Comparison of ENCODE assay signal across 10 cellular contexts in the genomic region with DNA sequence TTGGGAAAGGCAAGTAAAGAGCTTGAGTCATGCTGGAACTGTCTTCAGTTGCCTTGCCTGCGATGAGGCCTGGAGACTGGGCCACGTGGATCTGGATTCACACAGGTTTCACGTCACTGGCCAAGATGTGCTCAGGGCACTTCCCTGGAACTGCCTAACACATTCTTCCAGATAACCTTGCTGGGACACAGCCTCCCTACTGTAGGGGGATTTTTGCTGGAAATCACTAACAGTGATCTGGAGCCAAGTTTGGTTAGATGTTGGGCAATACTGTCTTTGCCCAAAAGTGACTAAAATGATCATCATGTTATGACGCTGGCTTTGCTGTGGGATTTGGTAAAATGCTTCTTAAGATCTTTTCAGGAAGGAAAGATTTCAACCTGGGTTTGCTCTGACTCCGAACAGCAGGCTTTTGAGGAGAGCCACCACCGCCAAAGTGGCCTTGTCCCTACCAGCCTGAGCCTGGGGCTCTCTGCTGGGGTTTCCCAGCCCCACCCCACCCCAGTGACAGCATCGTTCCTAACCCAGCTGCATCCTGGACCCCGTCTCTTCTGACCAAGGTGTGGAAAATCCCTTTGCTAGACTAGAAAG. TPM values are rescaled to one million over a fixed set of nuclear protein-coding genes. Genes with fewer than 3 reads are reported as not detected.
A peak's percentile ranks its signal among the peaks of the same experiment; 100 is the strongest.
DNase-seq lines count a peak whose midpoint lies in the region; ATAC-seq and TF ChIP-seq lines count a peak whose summit lies in the region.
"Had no signal": no experiment of that assay in that cellular context is flagged by ENCODE, and none has a peak within 500 bp of the region (broad histone marks: within the 10 kb centered on the region; RNA-seq: fewer than 3 reads in every experiment).

No MANE protein-coding gene starts in this region.

- H3K4me1 ChIP-seq in heart left ventricle: peaks cover 0 to 43% (median 21%) of the 10 kb centered on the region in 12 donors
- no peaks in the 10 kb centered on the region for H3K4me1 ChIP-seq in hepatocyte (ENCODE audit: insufficient read depth)

- intact Hi-C loops in heart left ventricle (cut with DNase I): loop anchor here in 1 of 10 donors (2.0 kb wide), 1 partner anchor 18 kb away; no protein-coding TSS in a partner anchor

- ATAC-seq in heart left ventricle: peak in 3 of 4 donors; percentile 31 to 56 (median 37)
- ATAC-seq in stimulated activated naive CD8-positive, alpha-beta T cell treated with anti-CD3 and anti-CD28 coated beads, Interleukin-15, Interleukin-2, amounts not matched to agents 100 U/mL and 50 U/mL, for 24 hours: peak; percentile 14

- 74 to 83% (median 79%) methylated on average over 8 of the region's 8 CpGs for WGBS in heart left ventricle, 4 donors
- WGBS in hepatocyte (ENCODE audit: low lambda C conversion rate, missing lambda C conversion rate): 87% methylated on average over 7 of the region's 8 CpGs

- no peaks in the 10 kb centered on the region for H4K20me1 ChIP-seq in hepatocyte (ENCODE audit: insufficient read depth, poor library complexity, severe bottlenecking)

- no peaks in the 10 kb centered on the region for H3K79me2 ChIP-seq in hepatocyte

- H3K27ac ChIP-seq in heart left ventricle: peak overlapping the region in 3 of 12 donors; percentile 20 to 60 (median 52)
- no peak overlapping the region for H3K27ac ChIP-seq in hepatocyte

- DNase-seq in GM13977 (ENCODE audit: low spot score): peak; percentile 73
- DNase-seq in astrocyte of the cerebellum (ENCODE audit: low read depth): peak; percentile 80
- DNase-seq in heart left ventricle: no peak
- DNase-seq in stimulated activated naive CD8-positive, alpha-beta T cell treated with anti-CD3 and anti-CD28 coated beads, Interleukin-15, Interleukin-2, amounts not matched to agents 100 U/mL and 50 U/mL, for 24 hours: no peak
- no peak for DNase-seq in hepatocyte (ENCODE audit: low spot score)
- no peak for DNase-seq in foreskin melanocyte
- no peak for DNase-seq in DMS79 (lab: John Stamatoyannopoulos, UW)
- DNase-seq in activated gamma-delta T cell treated with Interleukin-2 at 50 U/mL for 16 hours: no peak
- DNase-seq: activated CD4-positive, alpha-beta T cell treated with anti-CD3 and anti-CD28 coated beads for 48 hours; effector memory CD4-positive, alpha-beta T cell had no signal

- no peak overlapping the region for H3K4me3 ChIP-seq in astrocyte of the cerebellum (ENCODE audit: low read depth, low read length)
- H3K4me3 ChIP-seq in heart left ventricle: no peak overlapping the region
- no peak overlapping the region for H3K4me3 ChIP-seq in hepatocyte

- peaks cover 0 to 3% (median 0%) of the 10 kb centered on the region in 9 donors for H3K36me3 ChIP-seq in heart left ventricle
- no peaks in the 10 kb centered on the region for H3K36me3 ChIP-seq in hepatocyte (replicated peaks; ENCODE audit: insufficient read depth, low read depth)

- in situ Hi-C loops in GM13977 (cut with MboI; ENCODE audit: low pct_unique_long_range_greater_than_20kb, low sequenced_read_pairs, unreplicated experiment) (no loop called here), astrocyte of the cerebellum (cut with HindIII; ENCODE audit: low sequenced_read_pairs) (no loop called here)

- no peaks in the 10 kb centered on the region for H3K27me3 ChIP-seq in heart left ventricle
- no peaks in the 10 kb centered on the region for H3K27me3 ChIP-seq in hepatocyte

- H3K9me3 ChIP-seq in heart left ventricle (no peaks in the 10 kb centered on the region), hepatocyte (ENCODE audit: low read depth) (no peaks in the 10 kb centered on the region)

- TF ChIP-seq CTCF in GM13977 (IDR thresholded peaks at IDR 0.05; ENCODE audit: extremely low read depth, insufficient read depth, missing control alignments) (no peak), astrocyte of the cerebellum (IDR thresholded peaks at IDR 0.05; ENCODE audit: low read depth, low read length, missing control alignments) (no peak), heart left ventricle (IDR thresholded peaks at IDR 0.05) (no peak), hepatocyte (IDR thresholded peaks at IDR 0.05; ENCODE audit: poor library complexity) (no peak)

- no peaks in the 10 kb centered on the region for H3K9me2 ChIP-seq in hepatocyte (replicated peaks; ENCODE audit: insufficient read depth)

- no peak for TF ChIP-seq POLR2A in heart left ventricle (IDR thresholded peaks at IDR 0.05)

- H3K4me2 ChIP-seq in hepatocyte: no peak overlapping the region

- H2AFZ ChIP-seq in hepatocyte: no peak overlapping the region

RNA-seq across cellular contexts. Expression of a gene that starts 14.7 kb away (rescaled TPM):
- total RNA-seq in heart left ventricle (100 to 1,000 TPM in 4 of 9 donors, 10 to 100 TPM in 5; 37.0 to 406 (median 66.2) TPM), hepatocyte (9.5 and 12.8 TPM in 2 replicates)
- polyA plus RNA-seq in heart left ventricle (100 to 1,000 TPM in 1 of 2 donors, 10 to 100 TPM in 1; 85.5 to 189 TPM), hepatocyte (13.3 and 14.7 TPM in 2 replicates)

RNA-seq across cellular contexts. Expression of a gene that starts 29.1 kb away (rescaled TPM):
- 10 to 100 TPM; 20.4 to 43.7 (median 24.1) TPM for total RNA-seq in heart left ventricle
- polyA plus RNA-seq in heart left ventricle: 10 to 100 TPM in 1 of 2 donors, 1 to 10 TPM in 1; 5.1 to 46.2 TPM
- total RNA-seq in hepatocyte: 32.8 and 36.1 TPM in 2 replicates
- 33.0 and 34.1 TPM in 2 replicates for polyA plus RNA-seq in hepatocyte

RNA-seq across cellular contexts. Expression of a gene that starts 36.0 kb away (rescaled TPM):
- total RNA-seq in heart left ventricle (10 to 100 TPM in 8 of 9 donors, 1 to 10 TPM in 1; 6.2 to 42.0 (median 25.5) TPM), hepatocyte (17.5 and 34.0 TPM in 2 replicates)
- polyA plus RNA-seq in heart left ventricle (10 to 100 TPM in 1 of 2 donors, 1 to 10 TPM in 1; 9.9 to 21.9 TPM), hepatocyte (24.4 and 46.2 TPM in 2 replicates)

RNA-seq across cellular contexts. Expression of a gene that starts 58.9 kb away (rescaled TPM):
- total RNA-seq in heart left ventricle (1,000 to 10,000 TPM in 1 of 9 donors, 100 to 1,000 TPM in 8; 250 to 1,343 (median 688) TPM), hepatocyte (224 and 305 TPM in 2 replicates)
- polyA plus RNA-seq in heart left ventricle (100 to 1,000 TPM; 178 to 363 TPM), hepatocyte (787 and 811 TPM in 2 replicates)

Comparison
In these comparisons a context has a peak if more than half of its experiments do, and no peak if none do; other contexts are left out.
1. DNase-seq: peak in GM13977 (single experiment) and astrocyte of the cerebellum (single experiment); none in heart left ventricle (0 of 5), stimulated activated naive CD8-positive, alpha-beta T cell treated with anti-CD3 and anti-CD28 coated beads, Interleukin-15, Interleukin-2, amounts not matched to agents 100 U/mL and 50 U/mL, for 24 hours (single experiment), hepatocyte (single experiment), foreskin melanocyte (single experiment), DMS79 (single experiment) and activated gamma-delta T cell treated with Interleukin-2 at 50 U/mL for 16 hours (single experiment).